ENCODE assay signal across 8 cellular contexts in genomic region chr11:75428301-75428724, GRCh38. TPM values are rescaled to one million over a fixed set of nuclear protein-coding genes. Genes with fewer than 3 reads are reported as not detected.
A peak's percentile ranks its signal among the peaks of the same experiment; 100 is the strongest.
DNase-seq lines count a peak whose midpoint lies in the region; ATAC-seq, FAIRE-seq and TF ChIP-seq lines count a peak whose summit lies in the region.

No MANE protein-coding gene starts in this region.

- peaks cover 11% of the 10 kb centered on the region for H3K27me3 ChIP-seq in bronchial epithelial cell (ENCODE audit: control insufficient read depth, insufficient read depth, low read length)

- intact Hi-C loops in activated B cell treated with CpG ODN at 0.5 μM for 24 hours (cut with micrococcal nuclease), result no loop called here

- H3K27ac Mint-ChIP-seq in activated B cell treated with CpG ODN at 0.5 μM for 24 hours, result no peak overlapping the region

- H3K9me3 Mint-ChIP-seq in activated B cell treated with CpG ODN at 0.5 μM for 24 hours, result no peaks in the 10 kb centered on the region

- peak; percentile 42 for ATAC-seq in HG03520 (IDR thresholded peaks at IDR 0.05; ENCODE audit: unreplicated experiment)
- ATAC-seq in activated B cell treated with CpG ODN at 0.5 μM for 24 hours (ENCODE audit: low read depth), result peak; percentile 78
- ATAC-seq in GM21825 (IDR thresholded peaks at IDR 0.05; ENCODE audit: unreplicated experiment), result no peak

- H3K4me1 Mint-ChIP-seq in activated B cell treated with CpG ODN at 0.5 μM for 24 hours, result peaks cover 26% of the 10 kb centered on the region

- H3K4me3 ChIP-seq in bronchial epithelial cell (ENCODE audit: low read depth, low read length), result peak overlapping the region; percentile 42

- H3K36me3 ChIP-seq in bronchial epithelial cell (ENCODE audit: control insufficient read depth, insufficient read depth, low read length), result peaks cover under 1% of the 10 kb centered on the region

- POLR2A ChIA-PET in activated B cell treated with CpG ODN at 0.5 μM for 24 hours (lab: Charles Lee), result no interaction called here

- H3K27me3 Mint-ChIP-seq in activated B cell treated with CpG ODN at 0.5 μM for 24 hours, result peaks cover 37% of the 10 kb centered on the region

- peak; percentile 89 for DNase-seq in G401 (ENCODE audit: low spot score)
- peak; percentile 53 for DNase-seq in activated B cell treated with CpG ODN at 0.5 μM for 24 hours
- DNase-seq in bronchial epithelial cell (ENCODE audit: low read depth), result peak; percentile 80
- peak; percentile 89 for DNase-seq in kidney tubule cell (ENCODE audit: low spot score)
- DNase-seq in stimulated activated CD4-positive, alpha-beta T cell treated with anti-CD3 and anti-CD28 coated beads, Interleukin-1b, Interleukin-23, amount 100 ng/mL, for 48 hours, result peak; percentile 83
- DNase-seq in NCI-H2081 treated with DMSO at 0.1 percent for 48 hours (lab: John Stamatoyannopoulos, UW), result no peak

- in situ Hi-C loops in G401 (cut with HindIII; ENCODE audit: low sequenced_read_pairs), result no loop called here

- TF ChIP-seq CTCF in activated B cell treated with CpG ODN at 0.5 μM for 24 hours (IDR thresholded peaks at IDR 0.05) (no peak), bronchial epithelial cell (IDR thresholded peaks at IDR 0.05; ENCODE audit: insufficient read depth, low read length, severe bottlenecking) (no peak)

- CTCF ChIA-PET in activated B cell treated with CpG ODN at 0.5 μM for 24 hours (lab: Charles Lee), result no interaction called here

- peak overlapping the region; percentile 76 for H3K4me3 Mint-ChIP-seq in activated B cell treated with CpG ODN at 0.5 μM for 24 hours

- H3K36me3 Mint-ChIP-seq in activated B cell treated with CpG ODN at 0.5 μM for 24 hours (ENCODE audit: low read depth), result no peaks in the 10 kb centered on the region

- no peak for FAIRE-seq in bronchial epithelial cell (lab: Jason Lieb, UNC)

RNA-seq across cellular contexts. Expression of gene KLHL35, which starts 4.7 kb away (rescaled TPM):
- not detected in 2 replicates for total RNA-seq in G401 (2014; rRNA removed; shearing (Covaris generic))
- total RNA-seq in activated B cell treated with CpG ODN at 0.5 μM for 24 hours (0.11 and 0.49 TPM in 2 replicates), bronchial epithelial cell (0.79 and 1.0 TPM in 2 replicates)

RNA-seq across cellular contexts. Expression of gene RPS3, which starts 29.0 kb away (rescaled TPM):
- total RNA-seq in G401 (2014; rRNA removed; shearing (Covaris generic)), result 2,959 and 3,951 TPM in 2 replicates
- total RNA-seq in activated B cell treated with CpG ODN at 0.5 μM for 24 hours (4,635 and 5,236 TPM in 2 replicates), bronchial epithelial cell (5,315 and 7,110 TPM in 2 replicates)
